ENCODE assay signal across 28 cellular contexts in genomic region chr19:8080832-8081231, GRCh38. TPM values are rescaled to one million over a fixed set of nuclear protein-coding genes. Genes with fewer than 3 reads are reported as not detected.
"Had no signal": no experiment of that assay in that cellular context is flagged by ENCODE, and none has a peak within 500 bp of the region (broad histone marks: within the 10 kb centered on the region; RNA-seq: fewer than 3 reads in every experiment).

No MANE protein-coding gene starts in this region.

- H3K27ac ChIP-seq: coronary artery, esophagus squamous epithelium, ovary, psoas muscle, skin epidermis, spleen, testis, tibial artery had no signal

- DNase-seq: dermis blood vessel endothelial cell; effector memory CD4-positive, alpha-beta T cell; erythroblast; esophagus squamous epithelium; hypothalamus; immature natural killer cell; islet precursor cell; mammary epithelial cell; nephron progenitor cell; occipital lobe; ovary; psoas muscle; right cardiac atrium; spleen; stimulated activated CD4-positive, alpha-beta T cell treated with anti-CD3 and anti-CD28 coated beads, Interleukin-4, amount 100 ng/mL, for 4 hours; stimulated activated naive CD8-positive, alpha-beta T cell treated with anti-CD3 and anti-CD28 coated beads, Interleukin-15, Interleukin-2, amounts not matched to agents 100 U/mL and 50 U/mL, for 24 hours; substantia nigra; testis; tibial artery had no signal

- H3K27ac Mint-ChIP-seq: immature natural killer cell; naive thymus-derived CD8-positive, alpha-beta T cell; nephron progenitor cell; stimulated activated memory B cell treated with anti-CD40 and anti-IgM and Interleukin-4, amounts not matched to agents 10 μg/mL and 1 μg/mL and 100 μg/mL, for 72 hours; type B pancreatic cell had no signal

- H3K9me3 Mint-ChIP-seq: naive thymus-derived CD8-positive, alpha-beta T cell; nephron progenitor cell; type B pancreatic cell had no signal

- H3K4me3 Mint-ChIP-seq: immature natural killer cell; naive thymus-derived CD8-positive, alpha-beta T cell; nephron progenitor cell; stimulated activated memory B cell treated with anti-CD40 and anti-IgM and Interleukin-4, amounts not matched to agents 10 μg/mL and 1 μg/mL and 100 μg/mL, for 72 hours; type B pancreatic cell had no signal

- H3K9me3 ChIP-seq: esophagus squamous epithelium, ovary, psoas muscle, spleen, testis, tibial artery had no signal

- H3K27me3 ChIP-seq: ovary, testis had no signal

- H3K27me3 Mint-ChIP-seq: type B pancreatic cell had no signal

- H3K4me3 ChIP-seq: coronary artery, esophagus squamous epithelium, ovary, psoas muscle, skin epidermis, spleen, testis, tibial artery had no signal

- ATAC-seq: naive thymus-derived CD8-positive, alpha-beta T cell; psoas muscle; right cardiac atrium; stimulated activated memory B cell treated with anti-CD40 and anti-IgM and Interleukin-4, amounts not matched to agents 10 μg/mL and 1 μg/mL and 100 μg/mL, for 72 hours; stimulated activated naive CD8-positive, alpha-beta T cell treated with anti-CD3 and anti-CD28 coated beads, Interleukin-15, Interleukin-2, amounts not matched to agents 100 U/mL and 50 U/mL, for 24 hours had no signal

- H3K4me1 Mint-ChIP-seq: stimulated activated memory B cell treated with anti-CD40 and anti-IgM and Interleukin-4, amounts not matched to agents 10 μg/mL and 1 μg/mL and 100 μg/mL, for 72 hours had no signal

- H3K36me3 ChIP-seq: esophagus squamous epithelium, ovary, spleen, tibial artery had no signal

- H3K36me3 Mint-ChIP-seq: immature natural killer cell; naive thymus-derived CD8-positive, alpha-beta T cell; stimulated activated memory B cell treated with anti-CD40 and anti-IgM and Interleukin-4, amounts not matched to agents 10 μg/mL and 1 μg/mL and 100 μg/mL, for 72 hours had no signal

- H3K4me1 ChIP-seq: esophagus squamous epithelium, psoas muscle, spleen, testis, tibial artery had no signal

RNA-seq across cellular contexts. Expression of gene CCL25, which starts 28.3 kb away (rescaled TPM):
- total RNA-seq: dermis blood vessel endothelial cell; esophagus squamous epithelium; mammary epithelial cell; mesenteric fat pad; myocyte; naive thymus-derived CD8-positive, alpha-beta T cell; ovary; psoas muscle; renal cortical epithelial cell; right cardiac atrium; urinary bladder had no signal
- polyA plus RNA-seq: mammary epithelial cell, ovary, right cardiac atrium, urinary bladder had no signal
